14 cellular contexts compared by ENCODE assay signal in the genomic region with DNA sequence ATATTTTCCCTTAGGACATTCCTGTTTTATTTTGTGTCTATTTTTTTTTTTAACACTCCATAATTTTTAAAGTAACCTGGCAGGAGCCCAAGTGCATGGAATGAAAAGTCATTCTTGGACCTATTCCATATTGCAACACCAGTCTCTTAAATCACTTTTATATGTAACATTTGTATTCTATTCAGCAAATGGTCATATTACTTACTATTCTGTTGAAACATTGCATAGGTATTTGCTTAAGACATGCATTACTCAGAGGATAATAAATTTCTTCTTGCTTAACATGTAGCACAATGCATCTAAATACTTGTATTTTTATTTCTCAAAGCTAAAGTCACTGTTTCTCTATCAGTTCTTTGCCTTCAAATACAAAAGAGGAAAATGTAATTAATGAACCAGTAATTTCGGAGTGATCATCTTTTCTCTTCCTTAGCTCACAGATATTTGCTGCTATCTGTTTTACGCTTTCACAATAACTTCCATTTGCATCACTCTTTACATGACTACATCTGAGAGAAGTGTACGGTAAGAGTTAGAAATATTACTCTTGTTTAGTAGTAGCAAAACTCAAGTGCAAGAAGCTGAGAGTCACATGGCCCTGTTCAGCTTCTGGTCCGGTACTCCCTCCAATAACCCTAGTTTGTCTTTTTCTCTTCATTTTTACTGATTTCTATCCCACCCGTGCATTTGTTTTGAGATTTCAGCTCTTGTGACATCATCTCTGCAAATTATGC.
DNase-seq lines count a peak whose midpoint lies in the region; ATAC-seq, FAIRE-seq and TF ChIP-seq lines count a peak whose summit lies in the region.
"Had no signal": no experiment of that assay in that cellular context is flagged by ENCODE, and none has a peak within 500 bp of the region (broad histone marks: within the 10 kb centered on the region; RNA-seq: fewer than 3 reads in every experiment).

No MANE protein-coding gene starts in this region.

- peaks cover 5% of the 10 kb centered on the region for H3K9me3 Mint-ChIP-seq in progenitor cell of endocrine pancreas (ENCODE audit: low read depth)
- H3K9me3 Mint-ChIP-seq: activated CD4-positive, alpha-beta T cell treated with anti-CD3 and anti-CD28 coated beads, Interleukin-2, amount 10 ng/mL, durations not matched to agents 7 days and 5 days; activated naive CD4-positive, alpha-beta T cell treated with anti-CD3 and anti-CD28 coated beads, Interleukin-2, amount 50 U/mL, for 24 hours; CD4-positive, alpha-beta T cell had no signal

- no peaks in the 10 kb centered on the region for H3K4me1 ChIP-seq in endothelial cell of umbilical vein (ENCODE audit: control insufficient read depth, extremely low read depth, insufficient read depth, low read length)

- FAIRE-seq in endothelial cell of umbilical vein (lab: Jason Lieb, UNC), result no peak

- no peaks in the 10 kb centered on the region for H3K9me3 ChIP-seq in endothelial cell of umbilical vein (replicated peaks; ENCODE audit: control insufficient read depth, insufficient read depth, low read length)

- no peak overlapping the region for H2AFZ ChIP-seq in endothelial cell of umbilical vein (ENCODE audit: low read depth, low read length)

- POLR2A ChIA-PET in endothelial cell of umbilical vein (lab: Charles Lee), result no interaction called here

- no peaks in the 10 kb centered on the region for H3K27me3 ChIP-seq in endothelial cell of umbilical vein (ENCODE audit: control insufficient read depth in 2 of 2, insufficient read depth in 2 of 2, low read length in 2 of 2)

- H3K4me3 Mint-ChIP-seq in progenitor cell of endocrine pancreas (ENCODE audit: low read depth), result no peak overlapping the region
- H3K4me3 Mint-ChIP-seq: activated CD4-positive, alpha-beta T cell treated with anti-CD3 and anti-CD28 coated beads, Interleukin-2, amount 10 ng/mL, durations not matched to agents 7 days and 5 days; activated naive CD4-positive, alpha-beta T cell treated with anti-CD3 and anti-CD28 coated beads, Interleukin-2, amount 50 U/mL, for 24 hours; CD4-positive, alpha-beta T cell had no signal

- no peak overlapping the region for H3K27ac Mint-ChIP-seq in progenitor cell of endocrine pancreas
- H3K27ac Mint-ChIP-seq: activated CD4-positive, alpha-beta T cell treated with anti-CD3 and anti-CD28 coated beads, Interleukin-2, amount 10 ng/mL, durations not matched to agents 7 days and 5 days; activated naive CD4-positive, alpha-beta T cell treated with anti-CD3 and anti-CD28 coated beads, Interleukin-2, amount 50 U/mL, for 24 hours; CD4-positive, alpha-beta T cell had no signal

- BruUV-seq in endothelial cell of umbilical vein (replicated peaks; lab: Mats Ljungman, UMichigan), result no TSS peak

- CTCF ChIA-PET in endothelial cell of umbilical vein (lab: Charles Lee), result interaction anchor here (1.3 to 1.4 kb wide), 2 partner anchors 70 to 207 kb away, joined by 4 read pairs; no protein-coding TSS in a partner anchor

- H3K36me3 ChIP-seq in endothelial cell of umbilical vein (ENCODE audit: control insufficient read depth in 2 of 2, extremely low read depth in 1 of 2, insufficient read depth in 2 of 2, low read length in 2 of 2), result no peaks in the 10 kb centered on the region

- no peaks in the 10 kb centered on the region for H4K20me1 ChIP-seq in endothelial cell of umbilical vein (replicated peaks; ENCODE audit: control insufficient read depth, extremely low read depth, insufficient read depth, low read length)

- DNase-seq in AG10803 (ENCODE audit: low read depth), result peak; percentile 90
- peak; percentile 16 for DNase-seq in NCI-H460 (ENCODE audit: extremely low read depth, low read depth)
- DNase-seq in endothelial cell of umbilical vein (ENCODE audit: low read depth, low spot score), result peak; percentile 91
- DNase-seq in non-pigmented ciliary epithelial cell (ENCODE audit: low read depth), result peak; percentile 65
- DNase-seq in progenitor cell of endocrine pancreas (ENCODE audit: low spot score, unreplicated experiment), result no peak
- no peak for DNase-seq in NCI-H748 treated with DMSO at 0.1 percent for 48 hours (lab: John Stamatoyannopoulos, UW)
- no peak for DNase-seq in NCI-H2107 treated with DMSO at 0.1 percent for 48 hours (lab: John Stamatoyannopoulos, UW; ENCODE audit: unreplicated experiment)
- DNase-seq: activated CD4-positive, alpha-beta T cell treated with anti-CD3 and anti-CD28 coated beads, Interleukin-2, amount 10 ng/mL, durations not matched to agents 7 days and 5 days; CD4-positive, alpha-beta T cell; midbrain; NCI-H2171 treated with DMSO at 0.1 percent for 48 hours; stimulated activated naive CD4-positive, alpha-beta T cell treated with Interleukin-2 at 50 U/mL for 16 hours had no signal

- no peak for ATAC-seq in HG03342 (IDR thresholded peaks at IDR 0.05; ENCODE audit: unreplicated experiment)

- H3K36me3 Mint-ChIP-seq in progenitor cell of endocrine pancreas (ENCODE audit: insufficient read depth), result peaks cover 1% of the 10 kb centered on the region
- H3K36me3 Mint-ChIP-seq: activated naive CD4-positive, alpha-beta T cell treated with anti-CD3 and anti-CD28 coated beads, Interleukin-2, amount 50 U/mL, for 24 hours had no signal

- no peak overlapping the region for H3K4me2 ChIP-seq in endothelial cell of umbilical vein (ENCODE audit: insufficient read depth, low read length)

- H3K4me3 ChIP-seq in AG10803 (ENCODE audit: low read length) (peak overlapping the region; percentile 29), endothelial cell of umbilical vein (replicated peaks in 1 of 3; ENCODE audit: insufficient read depth in 1 of 3, low read depth in 1 of 3, low read length in 3 of 3) (no peak overlapping the region)

- H3K27ac ChIP-seq in endothelial cell of umbilical vein (ENCODE audit: insufficient read depth, low read depth, low read length), result no peak overlapping the region

- TF ChIP-seq POLR2A in endothelial cell of umbilical vein (IDR thresholded peaks at IDR 0.05; ENCODE audit: low read depth, low read length), result no peak

- H3K79me2 ChIP-seq in endothelial cell of umbilical vein (ENCODE audit: control insufficient read depth, insufficient read depth, low read length), result no peaks in the 10 kb centered on the region

- TF ChIP-seq CTCF in AG10803 (conservative IDR thresholded peaks at IDR 0.05; ENCODE audit: low read length) (no peak), endothelial cell of umbilical vein (IDR thresholded peaks at IDR 0.05; ENCODE audit: extremely low read depth in 1 of 2, insufficient read depth in 1 of 2, low read depth in 1 of 2, low read length in 2 of 2) (no peak), progenitor cell of endocrine pancreas (IDR thresholded peaks at IDR 0.05; ENCODE audit: unreplicated experiment) (no peak)

- no peaks in the 10 kb centered on the region for H3K9me1 ChIP-seq in endothelial cell of umbilical vein (replicated peaks; ENCODE audit: control insufficient read depth, extremely low read depth, insufficient read depth, low read length)

- intact Hi-C loops in endothelial cell of umbilical vein (cut with micrococcal nuclease), result no loop called here

- H3K27me3 Mint-ChIP-seq in progenitor cell of endocrine pancreas, result no peaks in the 10 kb centered on the region
- H3K27me3 Mint-ChIP-seq: activated naive CD4-positive, alpha-beta T cell treated with anti-CD3 and anti-CD28 coated beads, Interleukin-2, amount 50 U/mL, for 24 hours; CD4-positive, alpha-beta T cell had no signal

- dilution Hi-C loops in endothelial cell of umbilical vein (cut with MboI; ENCODE audit: extremely low pct_ligation_motif_present, low sequenced_read_pairs), result no loop called here

- no peak overlapping the region for H3K9ac ChIP-seq in endothelial cell of umbilical vein (replicated peaks; ENCODE audit: extremely low read depth, insufficient read depth, low read length)

- no peaks in the 10 kb centered on the region for H3K4me1 Mint-ChIP-seq in progenitor cell of endocrine pancreas (ENCODE audit: low read depth)
- H3K4me1 Mint-ChIP-seq: activated CD4-positive, alpha-beta T cell treated with anti-CD3 and anti-CD28 coated beads, Interleukin-2, amount 10 ng/mL, durations not matched to agents 7 days and 5 days; activated naive CD4-positive, alpha-beta T cell treated with anti-CD3 and anti-CD28 coated beads, Interleukin-2, amount 50 U/mL, for 24 hours had no signal

TF ChIP-seq in endothelial cell of umbilical vein, 7 proteins besides CTCF, POLR2A, EP300 and RAD21:
- no peak for TF ChIP-seq EZH2 (IDR thresholded peaks at IDR 0.05; ENCODE audit: borderline replicate concordance, low read depth, low read length, severe bottlenecking)
- TF ChIP-seq POLR2AphosphoS5 (IDR thresholded peaks at IDR 0.05; ENCODE audit: insufficient read depth, low read depth, low read length), result no peak
- TF ChIP-seq MYC (IDR thresholded peaks at IDR 0.05; ENCODE audit: low read depth, low read length), result no peak

Comparison
In these comparisons a context has a peak if more than half of its experiments do, and no peak if none do; other contexts are left out.
1. DNase-seq: peak in AG10803 (single experiment), NCI-H460 (single experiment), endothelial cell of umbilical vein (single experiment) and non-pigmented ciliary epithelial cell (single experiment); none in progenitor cell of endocrine pancreas (single experiment), NCI-H748 treated with DMSO at 0.1 percent for 48 hours (single experiment) and NCI-H2107 treated with DMSO at 0.1 percent for 48 hours (single experiment).